8 cellular contexts compared by ENCODE assay signal in genomic region chr9:71909887-71910601, GRCh38. TPM values are rescaled to one million over a fixed set of nuclear protein-coding genes. Genes with fewer than 3 reads are reported as not detected.
A peak's percentile ranks its signal among the peaks of the same experiment; 100 is the strongest.
DNase-seq lines count a peak whose midpoint lies in the region; ATAC-seq, FAIRE-seq and TF ChIP-seq lines count a peak whose summit lies in the region.

No MANE protein-coding gene starts in this region.

- in situ Hi-C loops in K562 (cut with MboI), result no loop called here

- TF ChIP-seq POLR2A in K562 (conservative IDR thresholded peaks at IDR 0.05), result no peak

- H3K79me2 ChIP-seq in K562 (ENCODE audit: control insufficient read depth, insufficient read depth, low read length), result peaks cover 92% of the 10 kb centered on the region

- H3K27me3 ChIP-seq in A673 (replicated peaks; ENCODE audit: insufficient read depth, low read depth, low read length, poor library complexity) (no peaks in the 10 kb centered on the region), K562 (ENCODE audit: control insufficient read depth in 2 of 2, insufficient read depth in 2 of 2, low read length in 2 of 2) (no peaks in the 10 kb centered on the region), rectal smooth muscle tissue (ENCODE audit: control insufficient read depth, insufficient read depth, low read length) (no peaks in the 10 kb centered on the region)

- DNase-seq in A673 (ENCODE audit: low spot score) (peak; percentile 58), K562 (ENCODE audit: extremely low read depth in 1 of 4, low spot score in 3 of 4) (peak; percentile 27 to 52 (median 32)), hypothalamus (lab: John Stamatoyannopoulos, UW) (peak in 48 of 51 donors; percentile 13 to 82 (median 60))

- TF ChIP-seq CTCF in A673 (conservative IDR thresholded peaks at IDR 0.05; ENCODE audit: low read depth, low read length), result no peak
- TF ChIP-seq CTCF in K562 (IDR thresholded peaks at IDR 0.05 in 2 of 3, conservative IDR thresholded peaks at IDR 0.05 in 1 of 3; ENCODE audit: insufficient read depth in 2 of 3, low read depth in 1 of 3, low read length in 3 of 3), result no peak

- WGBS in K562 (ENCODE audit: insufficient coverage, low coverage, missing lambda C conversion rate), result 0% methylated on average over 21 of the region's 41 CpGs

- FAIRE-seq in K562 (lab: Jason Lieb, UNC), result no peak

- intact Hi-C loops in A673 (cut with micrococcal nuclease; ENCODE audit: unreplicated experiment), result loop anchor here (5.0 kb wide), 1 partner anchor 143 kb away; the partner anchor contains the start of gene CEMIP2
- intact Hi-C loops in K562 (cut with micrococcal nuclease), result no loop called here

- H3K9me3 ChIP-seq in A673 (ENCODE audit: low read depth, low read length, poor library complexity, severe bottlenecking) (no peaks in the 10 kb centered on the region), K562 (replicated peaks; ENCODE audit: control insufficient read depth, insufficient read depth, low read depth, low read length) (no peaks in the 10 kb centered on the region)

- peak overlapping the region; percentile 81 for H3K27ac ChIP-seq in A673 (ENCODE audit: low read depth, low read length, poor library complexity, severe bottlenecking)
- H3K27ac ChIP-seq in K562 (ENCODE audit: extremely low read depth, low read depth, low read length), result peak overlapping the region; percentile 90
- H3K27ac ChIP-seq in rectal smooth muscle tissue (ENCODE audit: low read depth, low read length), result peak overlapping the region; percentile 84

- H2AFZ ChIP-seq in K562 (ENCODE audit: low read depth, low read length), result peak overlapping the region; percentile 86

- no peak for TF ChIP-seq EP300 in K562 (IDR thresholded peaks at IDR 0.05; ENCODE audit: low read length)

- peak overlapping the region; percentile 82 for H3K4me2 ChIP-seq in K562 (ENCODE audit: insufficient read depth, low read length)

- CTCF ChIA-PET in A673 (lab: Charles Lee) (no interaction called here), K562 (lab: Yijun Ruan, JAX; ENCODE audit: low intra/inter-chr PET ratio) (no interaction called here)

- no peak for TF ChIP-seq RAD21 in K562 (CRISPR knock-in tag; conservative IDR thresholded peaks at IDR 0.05 in 1 of 2, IDR thresholded peaks at IDR 0.05 in 1 of 2)

- no peaks in the 10 kb centered on the region for H3K36me3 ChIP-seq in A673 (ENCODE audit: insufficient read depth, low read length, poor library complexity, severe bottlenecking)
- H3K36me3 ChIP-seq in K562 (ENCODE audit: control insufficient read depth, insufficient read depth, low read length), result peaks cover 8% of the 10 kb centered on the region; the same call in 2 of the 3 replicates
- no peaks in the 10 kb centered on the region for H3K36me3 ChIP-seq in rectal smooth muscle tissue (ENCODE audit: control insufficient read depth, insufficient read depth, low read length)

- H4K20me1 ChIP-seq in K562 (replicated peaks; ENCODE audit: control insufficient read depth, insufficient read depth, low read length), result 0 out of 2 replicates have a peak, but pooled peaks cover 9% of the 10 kb centered on the region

- ATAC-seq in GM18502 (IDR thresholded peaks at IDR 0.05; ENCODE audit: poor library complexity, unreplicated experiment), result peak; percentile 11
- peak; percentile 0 for ATAC-seq in HG03575 (IDR thresholded peaks at IDR 0.05; ENCODE audit: extremely low read depth, insufficient number of reproducible peaks, low FRiP score, unreplicated experiment)
- ATAC-seq in SK-N-SH treated with all-trans-retinoic acid at 6 μM for 48 hours, result peak; percentile 1
- peak; percentile 35 for ATAC-seq in K562
- ATAC-seq in HG03439 (IDR thresholded peaks at IDR 0.05; ENCODE audit: unreplicated experiment), result no peak

- H3K4me1 ChIP-seq in A673 (ENCODE audit: insufficient read depth, low read length, poor library complexity, severe bottlenecking), result peaks cover 10% of the 10 kb centered on the region
- peaks cover 5% of the 10 kb centered on the region in 2 experiments; a peak in 3 of 5 replicates for H3K4me1 ChIP-seq in K562 (replicated peaks in 1 of 2; ENCODE audit: control insufficient read depth in 2 of 2, insufficient read depth in 2 of 2, low read length in 2 of 2)
- H3K4me1 ChIP-seq in rectal smooth muscle tissue (ENCODE audit: control insufficient read depth, insufficient read depth, low read length), result peaks cover 5% of the 10 kb centered on the region

- H3K9me1 ChIP-seq in K562 (ENCODE audit: control insufficient read depth, insufficient read depth, low read length), result no peaks in the 10 kb centered on the region

- BruUV-seq in A673 (replicated peaks; lab: Mats Ljungman, UMichigan) (TSS peak; percentile 39), K562 (replicated peaks; lab: Mats Ljungman, UMichigan) (no TSS peak)

- H3K9ac ChIP-seq in K562 (ENCODE audit: insufficient read depth in 1 of 2, low read depth in 2 of 2, low read length in 2 of 2) (peak overlapping the region; percentile 81 to 97), rectal smooth muscle tissue (ENCODE audit: low read length) (peak overlapping the region; percentile 66)

- POLR2A ChIA-PET in A673 (lab: Charles Lee; ENCODE audit: low non-redundant PET) (no interaction called here), K562 (lab: Yijun Ruan, JAX) (interaction anchor here (0.6 to 1.4 kb wide), 3 partner anchors 12 to 1223 kb away, joined by 3 read pairs; no protein-coding TSS in a partner anchor)

- peak overlapping the region; percentile 79 for H3K4me3 ChIP-seq in A673 (ENCODE audit: low read depth, low read length, poor library complexity, severe bottlenecking)
- H3K4me3 ChIP-seq in K562, result peak overlapping the region; percentile 62
- H3K4me3 ChIP-seq in rectal smooth muscle tissue (ENCODE audit: low read length), result peak overlapping the region; percentile 65

TF ChIP-seq in SK-N-SH treated with all-trans-retinoic acid at 6 μM for 48 hours, 23 proteins besides CTCF, POLR2A, EP300 and RAD21 (continues in another document):
- no peak for TF ChIP-seq CREB5 (CRISPR knock-in tag; IDR thresholded peaks at IDR 0.05; ENCODE audit: low read depth)

TF ChIP-seq in K562, 482 proteins besides CTCF, POLR2A, EP300 and RAD21 (continues in another document):
- TF ChIP-seq ZNF77 (CRISPR knock-in tag; IDR thresholded peaks at IDR 0.05) (no peak), SETDB1 (IDR thresholded peaks at IDR 0.05; ENCODE audit: low read length) (no peak), KDM4B (IDR thresholded peaks at IDR 0.05; ENCODE audit: borderline replicate concordance in 2 of 2, low read depth in 1 of 2) (no peak), SAP30 (IDR thresholded peaks at IDR 0.05; ENCODE audit: borderline replicate concordance, insufficient read depth, low read depth, low read length, poor library complexity, severe bottlenecking) (no peak), GABPA (tag; conservative IDR thresholded peaks at IDR 0.05; ENCODE audit: low read depth) (no peak), SMARCA4 (IDR thresholded peaks at IDR 0.05) (0 out of 2 replicates have a peak, but pooled peaks have one; percentile 30)

RNA-seq across cellular contexts. Expression of gene ABHD17B, which starts 0.9 kb away (rescaled TPM):
- total RNA-seq in A673 (2021) (19.7 and 24.3 TPM in 2 replicates), K562 (2014; rRNA removed) (7.6 and 10.1 TPM in 2 replicates), K562 (2014; rRNA removed; fragmentation: Illumina TruSeq; extraction: Trizol) (13.4 and 13.9 TPM in 2 replicates), K562 (2015; rRNA removed; fragmentation: Illumina TruSeq; extraction: Trizol) (13.2 and 13.5 TPM in 2 replicates), K562 (2021) (11.9 and 14.2 TPM in 2 replicates)
- 9.9 and 14.4 TPM in 2 replicates for total RNA-seq in K562 (2011; cell fraction: chromatin; rRNA removed; ENCODE audit: low replicate concordance)
- total RNA-seq in K562 (2011; cell fraction: nucleolus; rRNA removed), result 4.2 and 5.1 TPM in 2 replicates
- 6.3 and 9.3 TPM in 2 replicates for total RNA-seq in K562 (2011; cell fraction: nucleoplasm; rRNA removed)
- polyA plus RNA-seq in K562 (2011; rRNA removed) (12.1 and 12.8 TPM in 2 replicates), K562 (2014; fragmentation: Illumina TruSeq; extraction: Trizol) (7.8 and 8.6 TPM in 2 replicates), K562 (2014; fragmentation: Nextera tagmentation; extraction: Ambion mirVana) (1 to 10 TPM; 1.9 to 3.3 TPM), K562 (2014; rRNA removed) (8.8 and 10.4 TPM in 2 replicates)
- polyA plus RNA-seq in K562 (2011; cell fraction: cytosol; rRNA removed), result 6.6 and 10.2 TPM in 2 replicates
- polyA plus RNA-seq in K562 (2011; cell fraction: nucleus; rRNA removed), result 3.5 and 5.6 TPM in 2 replicates
- 6.1 and 7.0 TPM in 2 replicates for polyA plus RNA-seq in K562 (2012)
- polyA minus RNA-seq in K562 (2011; rRNA and poly(A)+ RNA removed), result 31.1 and 36.0 TPM in 2 replicates
- polyA minus RNA-seq in K562 (2011; cell fraction: cytosol; rRNA and poly(A)+ RNA removed), result 8.7 and 10.4 TPM in 2 replicates
- polyA minus RNA-seq in K562 (2011; cell fraction: nucleus; rRNA and poly(A)+ RNA removed), result 5.1 and 7.8 TPM in 2 replicates

RNA-seq across cellular contexts. Expression of gene C9orf85, which starts 1.4 kb away (rescaled TPM):
- total RNA-seq in A673 (2021) (9.4 and 9.8 TPM in 2 replicates), K562 (2014; rRNA removed) (6.9 and 11.8 TPM in 2 replicates), K562 (2014; rRNA removed; fragmentation: Illumina TruSeq; extraction: Trizol) (14.5 and 16.2 TPM in 2 replicates), K562 (2015; rRNA removed; fragmentation: Illumina TruSeq; extraction: Trizol) (15.8 and 15.9 TPM in 2 replicates), K562 (2021) (6.7 TPM in 2 replicates)
- 4.8 and 9.7 TPM in 2 replicates for total RNA-seq in K562 (2011; cell fraction: chromatin; rRNA removed; ENCODE audit: low replicate concordance)
- total RNA-seq in K562 (2011; cell fraction: nucleolus; rRNA removed), result 2.9 and 4.0 TPM in 2 replicates
- 5.4 and 8.1 TPM in 2 replicates for total RNA-seq in K562 (2011; cell fraction: nucleoplasm; rRNA removed)
- polyA plus RNA-seq in K562 (2011; rRNA removed) (8.0 and 9.5 TPM in 2 replicates), K562 (2014; fragmentation: Illumina TruSeq; extraction: Trizol) (12.7 and 17.6 TPM in 2 replicates), K562 (2014; fragmentation: Nextera tagmentation; extraction: Ambion mirVana) (10 to 100 TPM; 11.9 to 14.6 TPM), K562 (2014; rRNA removed) (13.0 and 15.1 TPM in 2 replicates)
- 4.1 and 8.2 TPM in 2 replicates for polyA plus RNA-seq in K562 (2011; cell fraction: cytosol; rRNA removed)
- polyA plus RNA-seq in K562 (2011; cell fraction: nucleus; rRNA removed), result 1.6 and 2.3 TPM in 2 replicates
- polyA plus RNA-seq in K562 (2012), result 10.0 and 10.5 TPM in 2 replicates
- polyA minus RNA-seq in K562 (2011; rRNA and poly(A)+ RNA removed), result 4.1 and 6.7 TPM in 2 replicates
- polyA minus RNA-seq in K562 (2011; cell fraction: cytosol; rRNA and poly(A)+ RNA removed), result 3.6 and 7.0 TPM in 2 replicates
- polyA minus RNA-seq in K562 (2011; cell fraction: nucleus; rRNA and poly(A)+ RNA removed), result 3.1 and 4.9 TPM in 2 replicates
